ENCODE assay signal across 8 cellular contexts in genomic region chr22:28800308-28801041, GRCh38. TPM values are rescaled to one million over a fixed set of nuclear protein-coding genes. Genes with fewer than 3 reads are reported as not detected.
DNase-seq lines count a peak whose midpoint lies in the region; ATAC-seq and TF ChIP-seq lines count a peak whose summit lies in the region.

XBP1 (minus strand) TSS chr22:28800569.

- POLR2A ChIA-PET in BJ (lab: Charles Lee), result interaction anchor here (0.6 to 1.1 kb wide), 4 partner anchors 12 to 83 kb away, joined by 3 to 5 read pairs (median 4); partner anchors contain the start of genes CCDC117 and ZNRF3

- H3K4me1 ChIP-seq in left lung, result peaks cover 17 to 64% of the 10 kb centered on the region in 2 donors

- no peaks in the 10 kb centered on the region for H3K27me3 Mint-ChIP-seq in dendritic cell treated with granulocyte-macrophage colony-stimulating factor and Interleukin-4, amounts not matched to agents 40 ng/mL and 50 ng/mL, for 4 days

- H3K4me1 Mint-ChIP-seq in dendritic cell treated with granulocyte-macrophage colony-stimulating factor and Interleukin-4, amounts not matched to agents 40 ng/mL and 50 ng/mL, for 4 days (ENCODE audit: low read depth), result peaks cover 48% of the 10 kb centered on the region

- peak within 1 kb of the TSS; percentile 100 for H3K27ac Mint-ChIP-seq in dendritic cell treated with granulocyte-macrophage colony-stimulating factor and Interleukin-4, amounts not matched to agents 40 ng/mL and 50 ng/mL, for 4 days

- CTCF ChIA-PET in BJ (lab: Yijun Ruan, JAX), result interaction anchor here (1.6 kb wide), 1 partner anchor 24 kb away, joined by 3 read pairs; no protein-coding TSS in a partner anchor

- H3K36me3 ChIP-seq in BJ (ENCODE audit: control insufficient read depth, insufficient read depth, low read length) (peaks cover 11% of the 10 kb centered on the region), left lung (peaks cover 0 to 35% of the 10 kb centered on the region in 2 donors)

- intact Hi-C loops in dendritic cell treated with granulocyte-macrophage colony-stimulating factor and Interleukin-4, amounts not matched to agents 40 ng/mL and 50 ng/mL, for 4 days (cut with micrococcal nuclease), result loop anchor here (10.0 kb wide), 1 partner anchor 56 kb away; the partner anchor contains the start of genes CHEK2 and HSCB
- intact Hi-C loops in left lung (cut with DNase I), result no loop called here

- no peaks in the 10 kb centered on the region for H3K9me3 Mint-ChIP-seq in dendritic cell treated with granulocyte-macrophage colony-stimulating factor and Interleukin-4, amounts not matched to agents 40 ng/mL and 50 ng/mL, for 4 days

- H3K27me3 ChIP-seq in BJ (ENCODE audit: control insufficient read depth, insufficient read depth, low read length), result no peaks in the 10 kb centered on the region
- H3K27me3 ChIP-seq in left lung, result no peaks in the 10 kb centered on the region

- TF ChIP-seq CTCF in BJ (IDR thresholded peaks at IDR 0.05; ENCODE audit: insufficient read depth, low read depth, low read length) (no peak), left lung (IDR thresholded peaks at IDR 0.05) (no peak)

- peak within 1 kb of the TSS; percentile 89 for H3K4me3 Mint-ChIP-seq in dendritic cell treated with granulocyte-macrophage colony-stimulating factor and Interleukin-4, amounts not matched to agents 40 ng/mL and 50 ng/mL, for 4 days

- peak within 1 kb of the TSS; percentile 98 for H3K4me3 ChIP-seq in BJ (ENCODE audit: low read depth, low read length)
- peak within 1 kb of the TSS; percentile 87 to 92 for H3K4me3 ChIP-seq in left lung

- peak within 1 kb of the TSS; percentile 99 for H3K27ac ChIP-seq in left lung

- DNase-seq in BJ (ENCODE audit: low read depth) (peak; percentile 53), GM19238 (ENCODE audit: insufficient read length, low spot score) (peak; percentile 88), NCI-H748 (lab: John Stamatoyannopoulos, UW; ENCODE audit: unreplicated experiment) (peak; percentile 92), left lung (peak; percentile 95)
- peak; percentile 80 to 83 for DNase-seq in activated CD4-positive, alpha-beta T cell treated with anti-CD3 and anti-CD28 coated beads, Interleukin-2, amount 50 U/mL, for 4 hours
- peak; percentile 80 for DNase-seq in stimulated activated CD4-positive, alpha-beta T cell treated with anti-CD3 and anti-CD28 coated beads, Interleukin-2, amount 100 ng/mL, for 4 hours (ENCODE audit: low read depth)

- peaks cover 62% of the 10 kb centered on the region for H3K36me3 Mint-ChIP-seq in dendritic cell treated with granulocyte-macrophage colony-stimulating factor and Interleukin-4, amounts not matched to agents 40 ng/mL and 50 ng/mL, for 4 days (ENCODE audit: low read depth)

- peak; percentile 89 for ATAC-seq in HG03439 (IDR thresholded peaks at IDR 0.05; ENCODE audit: unreplicated experiment)
- peak; percentile 93 for ATAC-seq in left lung

- no peaks in the 10 kb centered on the region for H3K9me3 ChIP-seq in left lung

RNA-seq across cellular contexts. Expression of gene XBP1, which starts in this region (rescaled TPM):
- polyA plus RNA-seq in BJ (2011; rRNA removed), result 223 and 252 TPM in 2 replicates
- 165 and 274 TPM in 2 replicates for polyA minus RNA-seq in BJ (2011; rRNA and poly(A)+ RNA removed)
- total RNA-seq in left lung, result 100 to 1,000 TPM; 194 to 259 TPM

Comparison
In these comparisons a context has a peak if more than half of its experiments do, and no peak if none do; other contexts are left out.
1. Peak in every context shown above with its lines: DNase-seq, ATAC-seq, H3K4me3 ChIP-seq and H3K27ac ChIP-seq.